8 cellular contexts compared by ENCODE assay signal in genomic region chr13:74134226-74134776, GRCh38. TPM values are rescaled to one million over a fixed set of nuclear protein-coding genes. Genes with fewer than 3 reads are reported as not detected.
DNase-seq lines count a peak whose midpoint lies in the region; ATAC-seq, FAIRE-seq and TF ChIP-seq lines count a peak whose summit lies in the region.

Gene KLF12 (minus strand): TSS chr13:74134404.

- DNase-seq in GM12892 (ENCODE audit: insufficient read length) (peak; percentile 61), NCI-H128 (lab: John Stamatoyannopoulos, UW; ENCODE audit: unreplicated experiment) (peak; percentile 83), T-cell (peak; percentile 85 to 96 (median 92)), left ventricle myocardium inferior (peak; percentile 88), psoas muscle (peak; percentile 81 to 90), uterus (peak; percentile 87 to 89)
- peak; percentile 92 for DNase-seq in activated naive CD8-positive, alpha-beta T cell treated with anti-CD3 and anti-CD28 coated beads, Interleukin-2, amount 50 U/mL, for 24 hours

- peak; percentile 30 for FAIRE-seq in GM12892 (lab: Jason Lieb, UNC)

- H3K27me3 Mint-ChIP-seq in T-cell = no peaks in the 10 kb centered on the region
- H3K27me3 Mint-ChIP-seq in activated naive CD8-positive, alpha-beta T cell treated with anti-CD3 and anti-CD28 coated beads, Interleukin-2, amount 50 U/mL, for 24 hours = no peaks in the 10 kb centered on the region

- H3K27me3 ChIP-seq in left ventricle myocardium inferior (ENCODE audit: low read depth) (no peaks in the 10 kb centered on the region), psoas muscle (ENCODE audit: insufficient read depth in 3 of 3, low read length in 2 of 3) (no peaks in the 10 kb centered on the region), uterus (no peaks in the 10 kb centered on the region)

- peaks cover 31 to 38% (median 31%) of the 10 kb centered on the region in 3 donors for H3K4me1 Mint-ChIP-seq in T-cell
- H3K4me1 Mint-ChIP-seq in activated naive CD8-positive, alpha-beta T cell treated with anti-CD3 and anti-CD28 coated beads, Interleukin-2, amount 50 U/mL, for 24 hours = peaks cover 40% of the 10 kb centered on the region

- CTCF ChIA-PET in T-cell (lab: Charles Lee) = interaction anchor here in 1 of 2 donors (0.6 to 3.7 kb wide), 3 partner anchors 101 to 153 kb away, joined by 3 to 44 read pairs (median 3); no protein-coding TSS in a partner anchor

- H3K4me3 ChIP-seq in left ventricle myocardium inferior (peak within 1 kb of the TSS; percentile 95), psoas muscle (peak within 1 kb of the TSS; percentile 89), uterus (peak within 1 kb of the TSS; percentile 71 to 83)

- no peak; the same call in 1 of the 2 replicates for TF ChIP-seq POLR2A in GM12892 (IDR thresholded peaks at IDR 0.05; ENCODE audit: low read depth, low read length)
- TF ChIP-seq POLR2A in uterus (IDR thresholded peaks at IDR 0.05) = no peak

- whole genome bisulfite sequencing in psoas muscle, 3 donors = 1% methylated on average over 19 to 54 of the region's 54 CpGs

- no peaks in the 10 kb centered on the region for H3K36me3 Mint-ChIP-seq in T-cell
- H3K36me3 Mint-ChIP-seq in activated naive CD8-positive, alpha-beta T cell treated with anti-CD3 and anti-CD28 coated beads, Interleukin-2, amount 50 U/mL, for 24 hours (ENCODE audit: low read depth) = peaks cover 2% of the 10 kb centered on the region

- no peaks in the 10 kb centered on the region for H3K36me3 ChIP-seq in left ventricle myocardium inferior
- no peaks in the 10 kb centered on the region for H3K36me3 ChIP-seq in psoas muscle (ENCODE audit: insufficient read depth in 1 of 2, low read depth in 1 of 2)
- no peaks in the 10 kb centered on the region for H3K36me3 ChIP-seq in uterus

- intact Hi-C loops in left ventricle myocardium inferior (cut with micrococcal nuclease) = loop anchor here (5.0 kb wide), 1 partner anchor 72 kb away; no protein-coding TSS in a partner anchor
- intact Hi-C loops in psoas muscle (cut with DNase I) = loop anchor here (2.0 to 10.0 kb wide), 4 partner anchors 72 to 380 kb away; no protein-coding TSS in a partner anchor
- intact Hi-C loops in uterus (cut with DNase I; ENCODE audit: low total_unique reads) = no loop called here

- H3K27ac ChIP-seq in left ventricle myocardium inferior (replicated peaks) = peak within 1 kb of the TSS; percentile 99
- peak within 1 kb of the TSS; percentile 90 for H3K27ac ChIP-seq in psoas muscle
- peak within 1 kb of the TSS; percentile 87 to 96 for H3K27ac ChIP-seq in uterus

- H3K9me3 ChIP-seq in left ventricle myocardium inferior (replicated peaks) = no peaks in the 10 kb centered on the region
- no peaks in the 10 kb centered on the region for H3K9me3 ChIP-seq in psoas muscle
- H3K9me3 ChIP-seq in uterus = no peaks in the 10 kb centered on the region

- peak; percentile 70 for ATAC-seq in HG02642 (IDR thresholded peaks at IDR 0.05; ENCODE audit: poor library complexity, unreplicated experiment)
- ATAC-seq in T-cell (replicated peaks in 1 of 4) = peak; percentile 70 to 75 (median 71)
- peak; percentile 68 for ATAC-seq in activated naive CD8-positive, alpha-beta T cell treated with anti-CD3 and anti-CD28 coated beads, Interleukin-2, amount 50 U/mL, for 24 hours
- peak; percentile 78 to 82 (median 80) for ATAC-seq in psoas muscle

- POLR2A ChIA-PET in T-cell (lab: Charles Lee) = interaction anchor here (0.5 to 6.2 kb wide), 6 partner anchors 10 to 165 kb away, joined by 3 to 48 read pairs (median 4); no protein-coding TSS in a partner anchor

- H3K4me3 Mint-ChIP-seq in T-cell = peak within 1 kb of the TSS in 2 of 3 donors; percentile 97 to 99
- peak within 1 kb of the TSS; percentile 100 for H3K4me3 Mint-ChIP-seq in activated naive CD8-positive, alpha-beta T cell treated with anti-CD3 and anti-CD28 coated beads, Interleukin-2, amount 50 U/mL, for 24 hours

- H3K4me1 ChIP-seq in left ventricle myocardium inferior = peaks cover 62% of the 10 kb centered on the region
- peaks cover 21% of the 10 kb centered on the region for H3K4me1 ChIP-seq in psoas muscle
- H3K4me1 ChIP-seq in uterus = no peaks in the 10 kb centered on the region

- H3K9me3 Mint-ChIP-seq in T-cell = no peaks in the 10 kb centered on the region
- H3K9me3 Mint-ChIP-seq in activated naive CD8-positive, alpha-beta T cell treated with anti-CD3 and anti-CD28 coated beads, Interleukin-2, amount 50 U/mL, for 24 hours = no peaks in the 10 kb centered on the region

- peak within 1 kb of the TSS; percentile 99 to 100 for H3K27ac Mint-ChIP-seq in T-cell
- H3K27ac Mint-ChIP-seq in activated naive CD8-positive, alpha-beta T cell treated with anti-CD3 and anti-CD28 coated beads, Interleukin-2, amount 50 U/mL, for 24 hours = peak within 1 kb of the TSS; percentile 99

- TF ChIP-seq CTCF in left ventricle myocardium inferior (IDR thresholded peaks at IDR 0.05; ENCODE audit: borderline replicate concordance) (no peak), psoas muscle (IDR thresholded peaks at IDR 0.05) (no peak), uterus (IDR thresholded peaks at IDR 0.05) (no peak)

RNA-seq across cellular contexts. Expression of gene KLF12, which starts in this region (rescaled TPM):
- polyA plus RNA-seq in GM12892 (2012; ENCODE audit: missing spikeins) = 5.7 TPM
- total RNA-seq in T-cell = 100 to 1,000 TPM in 1 of 5 donors, 10 to 100 TPM in 4; 60.2 to 112 (median 64.7) TPM
- total RNA-seq in left ventricle myocardium inferior = 18.2 TPM
- 10 to 100 TPM in 1 of 4 donors, 1 to 10 TPM in 3; 8.0 to 12.4 (median 8.6) TPM for total RNA-seq in psoas muscle
- polyA plus RNA-seq in psoas muscle = 1 to 10 TPM in 2 of 3 donors, under 1 TPM in 1; 0.55 to 2.1 (median 1.7) TPM
- 10 to 100 TPM in 2 of 4 donors, 1 to 10 TPM in 2; 2.3 to 57.7 (median 13.2) TPM for total RNA-seq in uterus

Comparison
In these comparisons a context has a peak if more than half of its experiments do, and no peak if none do; other contexts are left out.
1. Peak in every context shown above with its lines: DNase-seq, ATAC-seq, H3K4me3 ChIP-seq and H3K27ac ChIP-seq.